10 cellular contexts compared by ENCODE assay signal in genomic region chr1:10724948-10725852, GRCh38.
DNase-seq lines count a peak whose midpoint lies in the region; ATAC-seq and TF ChIP-seq lines count a peak whose summit lies in the region.
"Had no signal": no experiment of that assay in that cellular context is flagged by ENCODE, and none has a peak within 500 bp of the region (broad histone marks: within the 10 kb centered on the region; RNA-seq: fewer than 3 reads in every experiment).

No MANE protein-coding gene starts in this region.

- TF ChIP-seq CTCF in fibroblast of pulmonary artery (IDR thresholded peaks at IDR 0.05; ENCODE audit: low read length, missing control alignments) (no peak), sigmoid colon (IDR thresholded peaks at IDR 0.05) (no peak)

- H3K4me3 ChIP-seq in fibroblast of pulmonary artery (replicated peaks; ENCODE audit: low read depth, low read length) (no peak overlapping the region), sigmoid colon (no peak overlapping the region)
- H3K4me3 ChIP-seq: SJSA1 had no signal

- no peak for ATAC-seq in GM21619 (IDR thresholded peaks at IDR 0.05; ENCODE audit: unreplicated experiment)
- ATAC-seq in HG02852 (IDR thresholded peaks at IDR 0.05; ENCODE audit: unreplicated experiment) = no peak

- H3K9me3 ChIP-seq in sigmoid colon = no peaks in the 10 kb centered on the region
- H3K9me3 ChIP-seq: SJSA1 had no signal

- DNase-seq in DMS153 treated with DMSO at 0.1 percent for 48 hours (lab: John Stamatoyannopoulos, UW; ENCODE audit: unreplicated experiment) (peak; percentile 26), NCI-H446 treated with DMSO at 0.1 percent for 48 hours (lab: John Stamatoyannopoulos, UW) (peak; percentile 92), fibroblast of pulmonary artery (ENCODE audit: low read depth) (peak; percentile 21), sigmoid colon (peak; percentile 84), putamen (ENCODE audit: low spot score) (no peak), germinal center (ENCODE audit: low spot score) (no peak)
- DNase-seq: effector CD8-positive, alpha-beta T cell had no signal

- intact Hi-C loops in sigmoid colon (cut with DNase I) = loop anchor here (5.0 kb wide), 1 partner anchor 62 kb away; no protein-coding TSS in a partner anchor

- no peaks in the 10 kb centered on the region for H3K36me3 ChIP-seq in sigmoid colon
- H3K36me3 ChIP-seq: SJSA1 had no signal

- H3K27ac ChIP-seq in sigmoid colon = peak overlapping the region; percentile 66 to 90 (median 84)
- H3K27ac ChIP-seq: SJSA1 had no signal

- 78 to 79% methylated on average over 21 of the region's 21 CpGs for WGBS in sigmoid colon, 2 donors

- peaks cover 0 to 58% (median 55%) of the 10 kb centered on the region in 4 donors for H3K4me1 ChIP-seq in sigmoid colon
- H3K4me1 ChIP-seq: SJSA1 had no signal

- TF ChIP-seq POLR2A in sigmoid colon (IDR thresholded peaks at IDR 0.05) = no peak

- no peaks in the 10 kb centered on the region for H3K27me3 ChIP-seq in sigmoid colon

- TF ChIP-seq EP300 in sigmoid colon (IDR thresholded peaks at IDR 0.05) = peak in 1 of 4 donors; percentile 1

Comparison
In these comparisons a context has a peak if more than half of its experiments do, and no peak if none do; other contexts are left out.
1. DNase-seq: peak in DMS153 treated with DMSO at 0.1 percent for 48 hours (single experiment), NCI-H446 treated with DMSO at 0.1 percent for 48 hours (single experiment), fibroblast of pulmonary artery (single experiment) and sigmoid colon (single experiment); none in putamen (single experiment) and germinal center (single experiment).